In genomic region chr14:68284834-68285233, GRCh38 we compare ENCODE assay signal across 11 cellular contexts.
DNase-seq lines count a peak whose midpoint lies in the region; ATAC-seq and TF ChIP-seq lines count a peak whose summit lies in the region.
"Had no signal": no experiment of that assay in that cellular context is flagged by ENCODE, and none has a peak within 500 bp of the region (broad histone marks: within the 10 kb centered on the region; RNA-seq: fewer than 3 reads in every experiment).

No MANE protein-coding gene starts in this region.

- H3K36me3 ChIP-seq in adipocyte (ENCODE audit: control insufficient read depth, insufficient read depth, low read length, severe bottlenecking) = no peaks in the 10 kb centered on the region
- H3K36me3 ChIP-seq in testis (ENCODE audit: low read depth, missing control alignments) = no peaks in the 10 kb centered on the region

- H3K9me3 Mint-ChIP-seq in activated CD4-positive, alpha-beta T cell treated with anti-CD3 and anti-CD28 coated beads, Interleukin-2, amount 10 ng/mL, durations not matched to agents 24 days and 14 days = peaks cover 4% of the 10 kb centered on the region
- no peaks in the 10 kb centered on the region for H3K9me3 Mint-ChIP-seq in memory B cell

- H3K9ac ChIP-seq in adipocyte (ENCODE audit: low read length) = peak overlapping the region; percentile 70

- no peaks in the 10 kb centered on the region for H3K27me3 ChIP-seq in adipocyte (replicated peaks; ENCODE audit: control insufficient read depth, insufficient read depth, low read length)
- H3K27me3 ChIP-seq in testis = no peaks in the 10 kb centered on the region

- no peak for DNase-seq in activated CD4-positive, alpha-beta T cell treated with anti-CD3 and anti-CD28 coated beads, Interleukin-2, amount 10 ng/mL, durations not matched to agents 24 days and 14 days
- DNase-seq in activated CD4-positive, alpha-beta T cell treated with anti-CD3 and anti-CD28 coated beads for 1 hour = no peak
- DNase-seq in adipocyte (ENCODE audit: low read depth) = no peak
- no peak for DNase-seq in memory B cell (ENCODE audit: low spot score in 2 of 2)
- no peak for DNase-seq in testis
- no peak for DNase-seq in KBM-7
- DNase-seq in NCI-H226 = no peak
- DNase-seq: MM.1S had no signal

- H3K4me3 Mint-ChIP-seq in activated CD4-positive, alpha-beta T cell treated with anti-CD3 and anti-CD28 coated beads, Interleukin-2, amount 10 ng/mL, durations not matched to agents 24 days and 14 days = peak overlapping the region; percentile 61
- H3K4me3 Mint-ChIP-seq in memory B cell = peak overlapping the region; percentile 73

- ATAC-seq in memory B cell (ENCODE audit: low read depth) (no peak), HG03442 (IDR thresholded peaks at IDR 0.05; ENCODE audit: unreplicated experiment) (no peak)
- ATAC-seq: A549 had no signal

- H3K4me1 ChIP-seq in adipocyte (ENCODE audit: control insufficient read depth, insufficient read depth, low read length) (peaks cover 37% of the 10 kb centered on the region), testis (peaks cover 39% of the 10 kb centered on the region)

- no peaks in the 10 kb centered on the region for H3K27me3 Mint-ChIP-seq in activated CD4-positive, alpha-beta T cell treated with anti-CD3 and anti-CD28 coated beads, Interleukin-2, amount 10 ng/mL, durations not matched to agents 24 days and 14 days
- no peaks in the 10 kb centered on the region for H3K27me3 Mint-ChIP-seq in memory B cell

- 84 to 87% methylated on average over 6 of the region's 6 CpGs for WGBS in testis, 2 donors

- intact Hi-C loops in activated CD4-positive, alpha-beta T cell treated with anti-CD3 and anti-CD28 coated beads, Interleukin-2, amount 10 ng/mL, durations not matched to agents 24 days and 14 days (cut with micrococcal nuclease) = loop anchor here (1.0 to 10.0 kb wide), 9 partner anchors 10 to 509 kb away; no protein-coding TSS in a partner anchor
- intact Hi-C loops in testis (cut with DNase I; ENCODE audit: low total_unique reads) = no loop called here

- H3K36me3 Mint-ChIP-seq in activated CD4-positive, alpha-beta T cell treated with anti-CD3 and anti-CD28 coated beads, Interleukin-2, amount 10 ng/mL, durations not matched to agents 24 days and 14 days (ENCODE audit: low read depth) = peaks cover 1% of the 10 kb centered on the region
- H3K36me3 Mint-ChIP-seq in memory B cell = no peaks in the 10 kb centered on the region

- H3K4me1 Mint-ChIP-seq in activated CD4-positive, alpha-beta T cell treated with anti-CD3 and anti-CD28 coated beads, Interleukin-2, amount 10 ng/mL, durations not matched to agents 24 days and 14 days = peaks cover 57% of the 10 kb centered on the region
- H3K4me1 Mint-ChIP-seq in memory B cell = peaks cover 61% of the 10 kb centered on the region

- no peak for TF ChIP-seq POLR2A in testis (IDR thresholded peaks at IDR 0.05)

- peak overlapping the region; percentile 39 for H3K4me3 ChIP-seq in adipocyte (ENCODE audit: low read length)
- H3K4me3 ChIP-seq in testis = no peak overlapping the region
- H3K4me3 ChIP-seq: A549, lung had no signal

- peak overlapping the region; percentile 6 to 12 for H3K27ac ChIP-seq in testis

- TF ChIP-seq CTCF in testis (IDR thresholded peaks at IDR 0.05) = no peak

- H3K27ac Mint-ChIP-seq in activated CD4-positive, alpha-beta T cell treated with anti-CD3 and anti-CD28 coated beads, Interleukin-2, amount 10 ng/mL, durations not matched to agents 24 days and 14 days = peak overlapping the region; percentile 52
- peak overlapping the region; percentile 98 for H3K27ac Mint-ChIP-seq in memory B cell

- H3K9me3 ChIP-seq in adipocyte (ENCODE audit: control insufficient read depth, low read length) = no peaks in the 10 kb centered on the region
- H3K9me3 ChIP-seq in testis = no peaks in the 10 kb centered on the region
- H3K9me3 ChIP-seq: A549 had no signal

- in situ Hi-C loops in KBM-7 (cut with MboI; ENCODE audit: low pct_unique_long_range_greater_than_20kb, low sequenced_read_pairs) = no loop called here
